In the genomic region with DNA sequence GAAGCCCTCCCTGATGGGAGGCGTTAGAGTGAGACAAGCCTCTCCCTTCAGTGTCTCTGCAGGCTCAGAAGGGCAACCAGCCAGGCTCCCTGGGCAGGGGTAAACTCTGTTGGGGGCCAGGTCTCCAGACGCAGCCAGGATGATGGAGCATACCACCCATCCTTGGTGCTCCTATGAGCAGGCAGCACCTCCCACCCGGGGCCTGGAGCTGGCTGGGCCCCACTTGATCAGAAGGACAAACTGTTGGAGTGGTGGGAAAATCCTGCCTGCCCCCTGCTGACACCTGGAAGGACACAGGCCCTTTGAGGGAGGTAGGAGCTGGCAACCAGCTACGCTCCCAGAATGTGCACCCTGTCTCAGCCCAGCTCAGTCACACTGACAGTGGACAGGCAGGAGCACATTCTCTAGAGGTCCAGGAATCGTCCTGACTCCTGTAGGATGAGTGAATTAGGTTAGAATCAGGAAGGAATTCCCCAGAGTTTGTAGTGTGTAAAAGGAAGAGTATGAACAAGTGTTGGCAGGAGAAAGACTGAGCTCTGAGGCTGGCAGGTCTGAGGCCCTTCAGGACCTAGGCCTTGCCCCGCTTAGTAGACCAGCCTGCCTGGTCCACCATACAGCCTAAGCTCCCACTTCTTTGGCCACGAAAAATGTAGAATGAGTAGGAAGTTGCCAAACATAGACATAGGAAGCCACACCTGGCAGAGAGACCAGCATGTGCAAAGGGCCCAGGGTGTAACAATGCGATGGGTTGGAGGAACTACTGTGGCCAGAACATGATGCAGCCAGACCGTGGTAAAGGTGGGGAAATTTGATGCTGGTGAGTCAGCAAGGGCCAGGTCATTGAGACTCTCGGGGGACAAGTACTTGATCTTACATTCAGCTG, we compare ENCODE assay signal across 10 cellular contexts. TPM values are rescaled to one million over a fixed set of nuclear protein-coding genes. Genes with fewer than 3 reads are reported as not detected.
DNase-seq lines count a peak whose midpoint lies in the region; ATAC-seq and TF ChIP-seq lines count a peak whose summit lies in the region.
"Had no signal": no experiment of that assay in that cellular context is flagged by ENCODE, and none has a peak within 500 bp of the region (broad histone marks: within the 10 kb centered on the region; RNA-seq: fewer than 3 reads in every experiment).

No MANE protein-coding gene starts in this region.

- no peak overlapping the region for H3K9ac ChIP-seq in GM23248
- H3K9ac ChIP-seq in muscle layer of colon (ENCODE audit: low read length) = peak overlapping the region; percentile 2

- no peak for TF ChIP-seq CTCF in MCF 10A (IDR thresholded peaks at IDR 0.05; ENCODE audit: unreplicated experiment)

- 71 to 75% methylated on average over 10 of the region's 10 CpGs for WGBS in GM23248 (ENCODE audit: low coverage in 1 of 2, low lambda C conversion rate in 2 of 2, missing lambda C conversion rate in 2 of 2), 2 experiments

- no peak overlapping the region for H3K27ac Mint-ChIP-seq in MCF 10A (ENCODE audit: low read depth, unreplicated experiment)

- peaks cover 31% of the 10 kb centered on the region for H3F3A ChIP-seq in GM23248 (ENCODE audit: insufficient read depth)

- no peak overlapping the region for H3K4me3 Mint-ChIP-seq in MCF 10A (ENCODE audit: unreplicated experiment)
- H3K4me3 Mint-ChIP-seq: naive thymus-derived CD8-positive, alpha-beta T cell had no signal

- H3K9me3 Mint-ChIP-seq in MCF 10A (ENCODE audit: unreplicated experiment) = no peaks in the 10 kb centered on the region
- H3K9me3 Mint-ChIP-seq: naive thymus-derived CD8-positive, alpha-beta T cell had no signal

- POLR2A ChIA-PET in MCF 10A (lab: Yijun Ruan, JAX) = interaction anchor here (0.8 to 2.1 kb wide), 2 partner anchors 18 to 19 kb away, joined by 3 to 9 read pairs; a partner anchor contains a TSS

- H3K9me3 ChIP-seq in GM23248 (ENCODE audit: low read depth) (no peaks in the 10 kb centered on the region), muscle layer of colon (ENCODE audit: low read length) (no peaks in the 10 kb centered on the region)

- DNase-seq in GM23248 = peak; percentile 59
- peak; percentile 53 for DNase-seq in MCF 10A (ENCODE audit: unreplicated experiment)
- no peak for DNase-seq in cerebellum (ENCODE audit: low spot score)
- no peak for DNase-seq in COR-L47 (lab: John Stamatoyannopoulos, UW)
- DNase-seq in islet precursor cell = no peak
- DNase-seq: naive thymus-derived CD8-positive, alpha-beta T cell had no signal

- H2AFZ ChIP-seq in ACC112 (ENCODE audit: low read length, unreplicated experiment) = no peak overlapping the region
- H2AFZ ChIP-seq in GM23248 = no peak overlapping the region

- in situ Hi-C loops in GM23248 (cut with MboI) = no loop called here

- H3K36me3 Mint-ChIP-seq in MCF 10A (ENCODE audit: insufficient read depth, unreplicated experiment) = peaks cover 15% of the 10 kb centered on the region
- H3K36me3 Mint-ChIP-seq: naive thymus-derived CD8-positive, alpha-beta T cell had no signal

- H3K4me1 ChIP-seq in ACC112 (ENCODE audit: control insufficient read depth, insufficient read depth, low read length, unreplicated experiment) (peaks cover 88% of the 10 kb centered on the region), GM23248 (ENCODE audit: insufficient read depth) (peaks cover 69% of the 10 kb centered on the region), muscle layer of colon (ENCODE audit: insufficient read depth, low read length) (peaks cover 91% of the 10 kb centered on the region)

- no peaks in the 10 kb centered on the region for H3K27me3 ChIP-seq in ACC112 (ENCODE audit: insufficient read depth, low read length)
- no peaks in the 10 kb centered on the region for H3K27me3 ChIP-seq in GM23248 (replicated peaks; ENCODE audit: insufficient read depth)
- H3K27me3 ChIP-seq in muscle layer of colon (ENCODE audit: control insufficient read depth in 1 of 2, insufficient read depth in 2 of 2, low read length in 2 of 2) = no peaks in the 10 kb centered on the region

- H3K4me1 Mint-ChIP-seq in MCF 10A (ENCODE audit: insufficient read depth, unreplicated experiment) = peaks cover 9% of the 10 kb centered on the region

- H3K36me3 ChIP-seq in ACC112 (ENCODE audit: insufficient read depth, low read length) = no peaks in the 10 kb centered on the region
- no peaks in the 10 kb centered on the region for H3K36me3 ChIP-seq in GM23248 (ENCODE audit: low read depth)
- H3K36me3 ChIP-seq in muscle layer of colon (ENCODE audit: insufficient read depth, low read length) = no peaks in the 10 kb centered on the region

- CTCF ChIA-PET in MCF 10A (lab: Yijun Ruan, JAX) = interaction anchor here (1.2 to 3.9 kb wide), 4 partner anchors 8 to 25 kb away, joined by 7 to 25 read pairs (median 8); a partner anchor contains a TSS

- H4K20me1 ChIP-seq in GM23248 (ENCODE audit: insufficient read depth) = peaks cover 9% of the 10 kb centered on the region; the same call in 1 of the 2 replicates

- ATAC-seq in HG02571 (IDR thresholded peaks at IDR 0.05; ENCODE audit: unreplicated experiment) = no peak
- ATAC-seq: naive thymus-derived CD8-positive, alpha-beta T cell had no signal

- H3K79me2 ChIP-seq in ACC112 (ENCODE audit: control insufficient read depth, insufficient read depth, low read length, unreplicated experiment) (peaks cover 72% of the 10 kb centered on the region), GM23248 (ENCODE audit: insufficient read depth) (peaks cover 99% of the 10 kb centered on the region)

- no peaks in the 10 kb centered on the region for H3K27me3 Mint-ChIP-seq in MCF 10A (ENCODE audit: insufficient read depth, unreplicated experiment)
- H3K27me3 Mint-ChIP-seq: naive thymus-derived CD8-positive, alpha-beta T cell had no signal

- intact Hi-C loops in MCF 10A (cut with micrococcal nuclease) = no loop called here

- no peaks in the 10 kb centered on the region for H3K9me2 ChIP-seq in GM23248 (ENCODE audit: insufficient read depth)

- H3K4me3 ChIP-seq in ACC112 (ENCODE audit: low read depth, low read length) (no peak overlapping the region), GM23248 (no peak overlapping the region), muscle layer of colon (ENCODE audit: low read depth in 1 of 2, low read length in 2 of 2) (no peak overlapping the region)

- H3K4me2 ChIP-seq in GM23248 (ENCODE audit: unreplicated experiment) = no peak overlapping the region

- H3K27ac ChIP-seq in ACC112 (ENCODE audit: low read depth, low read length) (peak overlapping the region; percentile 63), GM23248 (0 out of 2 replicates have a peak overlapping the region, but pooled peaks have one; percentile 17), muscle layer of colon (ENCODE audit: low read depth, low read length) (peak overlapping the region; percentile 43)

- BruUV-seq in MCF 10A (replicated peaks; lab: Mats Ljungman, UMichigan) = no TSS peak

RNA-seq across cellular contexts. Expression of a gene that starts 19.1 kb away (rescaled TPM):
- total RNA-seq in GM23248 (2014; rRNA removed; shearing (Covaris generic)) = 23.5 and 24.2 TPM in 2 replicates
- polyA plus RNA-seq in GM23248 (2016; fragmentation: Nextera tagmentation; extraction: Ambion mirVana) = 15.3 and 16.5 TPM in 2 replicates
- total RNA-seq in MCF 10A (2022) = 27.6 and 29.3 TPM in 2 replicates
- 33.0 TPM for total RNA-seq in cerebellum
- total RNA-seq: naive thymus-derived CD8-positive, alpha-beta T cell had no signal

RNA-seq across cellular contexts. Expression of a gene that starts 49.0 kb away (rescaled TPM):
- total RNA-seq in GM23248 (2014; rRNA removed; shearing (Covaris generic)) = 7.1 and 8.2 TPM in 2 replicates
- polyA plus RNA-seq in GM23248 (2016; fragmentation: Nextera tagmentation; extraction: Ambion mirVana) = 2.8 and 2.9 TPM in 2 replicates
- total RNA-seq in MCF 10A (2022) (5.8 and 8.4 TPM in 2 replicates), cerebellum (4.4 TPM)

RNA-seq across cellular contexts. Expression of a gene that starts 55.0 kb away (rescaled TPM):
- 0.76 TPM in 1 of 2 replicates, not detected in the other for total RNA-seq in GM23248 (2014; rRNA removed; shearing (Covaris generic))
- 0.99 and 1.5 TPM in 2 replicates for polyA plus RNA-seq in GM23248 (2016; fragmentation: Nextera tagmentation; extraction: Ambion mirVana)
- total RNA-seq in MCF 10A (2022) (not detected in 2 replicates), cerebellum (0.27 TPM)
- total RNA-seq: activated CD8-positive, alpha-beta memory T cell treated with anti-CD3 and anti-CD28 coated beads for 36 hours had no signal
- polyA plus RNA-seq: naive thymus-derived CD8-positive, alpha-beta T cell had no signal

Comparison
In these comparisons a context has a peak if more than half of its experiments do, and no peak if none do; other contexts are left out.
1. DNase-seq: peak in GM23248 (single experiment) and MCF 10A (single experiment); none in cerebellum (single experiment), COR-L47 (single experiment) and islet precursor cell (single experiment).
2. Peak in every context shown above with its lines, with median percentiles within 50 percentile points of each other: H3K27ac ChIP-seq.